ENCODE assay signal across 8 cellular contexts in the genomic region with DNA sequence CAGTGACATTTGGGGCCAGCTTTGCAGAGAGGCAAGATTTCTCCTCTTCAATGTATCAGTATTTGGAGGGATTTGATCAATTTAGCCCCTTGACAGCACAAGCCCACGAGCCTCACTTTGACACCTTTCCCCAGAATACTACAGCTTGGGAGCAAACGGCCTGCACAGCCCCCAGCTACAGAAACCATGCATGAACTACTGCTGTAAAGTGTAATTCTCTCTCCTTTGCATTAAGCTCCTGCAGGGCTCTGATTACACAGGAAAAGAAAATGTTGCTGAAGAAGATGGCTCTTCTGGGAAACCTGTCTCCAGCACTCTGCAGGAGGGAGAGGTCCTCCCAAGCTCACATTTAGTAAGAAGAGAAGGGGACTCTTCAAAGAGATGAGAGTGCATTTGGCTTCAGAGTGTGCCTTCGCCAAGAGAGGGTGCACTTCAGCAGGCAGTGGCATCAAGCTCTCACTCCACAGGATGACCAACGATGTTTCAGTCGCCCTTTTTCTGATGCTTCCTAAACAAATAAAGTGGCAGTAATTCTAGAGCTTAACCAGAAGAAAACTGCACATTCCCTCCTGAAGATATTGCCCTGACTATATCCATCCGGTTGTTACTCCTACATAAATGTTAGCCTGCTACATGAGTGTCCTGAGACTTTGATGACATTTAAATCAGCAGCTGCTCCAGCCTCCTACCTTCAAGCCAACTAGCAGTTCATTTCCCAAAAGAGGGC.
DNase-seq lines count a peak whose midpoint lies in the region; ATAC-seq and TF ChIP-seq lines count a peak whose summit lies in the region.

No MANE protein-coding gene starts in this region.

- 31 to 41% (median 33%) methylated on average over 6 of the region's 6 CpGs for WGBS in psoas muscle, 3 donors

- BruUV-seq in A673 (replicated peaks; lab: Mats Ljungman, UMichigan) = no TSS peak

- H3K4me1 ChIP-seq in A673 (ENCODE audit: insufficient read depth, low read length, poor library complexity, severe bottlenecking) (no peaks in the 10 kb centered on the region), psoas muscle (peaks cover 10% of the 10 kb centered on the region)

- H3K27me3 ChIP-seq in A673 (replicated peaks; ENCODE audit: insufficient read depth, low read depth, low read length, poor library complexity) (peaks cover 3% of the 10 kb centered on the region), psoas muscle (ENCODE audit: insufficient read depth in 3 of 3, low read length in 2 of 3) (no peaks in the 10 kb centered on the region)

- POLR2A ChIA-PET in A673 (lab: Charles Lee; ENCODE audit: low non-redundant PET) = no interaction called here

- H3K36me3 ChIP-seq in A673 (ENCODE audit: insufficient read depth, low read length, poor library complexity, severe bottlenecking) (no peaks in the 10 kb centered on the region), psoas muscle (ENCODE audit: insufficient read depth in 1 of 2, low read depth in 1 of 2) (no peaks in the 10 kb centered on the region)

- ATAC-seq in psoas muscle = peak; percentile 73 to 87 (median 74)
- no peak for ATAC-seq in GM19035 (IDR thresholded peaks at IDR 0.05; ENCODE audit: unreplicated experiment)

- DNase-seq in A673 (ENCODE audit: low spot score) = peak; percentile 5
- DNase-seq in RPMI8226 = peak; percentile 17
- peak; percentile 68 for DNase-seq in fibroblast of gingiva (ENCODE audit: low read depth)
- no peak for DNase-seq in psoas muscle
- DNase-seq in Kasumi-1 (lab: John Stamatoyannopoulos, UW) = no peak
- DNase-seq in effector CD8-positive, alpha-beta T cell (lab: John Stamatoyannopoulos, UW) = no peak

- intact Hi-C loops in A673 (cut with micrococcal nuclease; ENCODE audit: unreplicated experiment) (no loop called here), psoas muscle (cut with DNase I) (loop anchor here (5.0 to 10.0 kb wide), 2 partner anchors 275 to 338 kb away; a partner anchor contains a TSS)

- H3K4me3 ChIP-seq in A673 (ENCODE audit: low read depth, low read length, poor library complexity, severe bottlenecking) (no peak overlapping the region), psoas muscle (no peak overlapping the region)

- no peaks in the 10 kb centered on the region for H3K9me3 ChIP-seq in A673 (ENCODE audit: low read depth, low read length, poor library complexity, severe bottlenecking)
- H3K9me3 ChIP-seq in psoas muscle = peaks cover 11% of the 10 kb centered on the region

- H3K27ac ChIP-seq in A673 (ENCODE audit: low read depth, low read length, poor library complexity, severe bottlenecking) (no peak overlapping the region), psoas muscle (no peak overlapping the region)

- TF ChIP-seq CTCF in A673 (conservative IDR thresholded peaks at IDR 0.05; ENCODE audit: low read depth, low read length) = peak; percentile 35; the same call in 1 of the 2 replicates
- TF ChIP-seq CTCF in GM12872 (IDR thresholded peaks at IDR 0.05; ENCODE audit: insufficient read depth, low read depth, low read length) = peak; percentile 62
- peak; percentile 51 for TF ChIP-seq CTCF in psoas muscle (IDR thresholded peaks at IDR 0.05)

- CTCF ChIA-PET in A673 (lab: Charles Lee) = interaction anchor here (0.6 kb wide), 1 partner anchor 637 kb away, joined by 4 read pairs; no protein-coding TSS in a partner anchor

Comparison
In these comparisons a context has a peak if more than half of its experiments do, and no peak if none do; other contexts are left out.
1. DNase-seq: peak in A673 (single experiment), RPMI8226 (single experiment) and fibroblast of gingiva (single experiment); none in psoas muscle (0 of 2), Kasumi-1 (0 of 2) and effector CD8-positive, alpha-beta T cell (single experiment).
2. Peak in every context shown above with its lines, with median percentiles within 50 percentile points of each other: CTCF ChIP-seq.